ENCODE assay signal across 1 cellular context in the genomic region with DNA sequence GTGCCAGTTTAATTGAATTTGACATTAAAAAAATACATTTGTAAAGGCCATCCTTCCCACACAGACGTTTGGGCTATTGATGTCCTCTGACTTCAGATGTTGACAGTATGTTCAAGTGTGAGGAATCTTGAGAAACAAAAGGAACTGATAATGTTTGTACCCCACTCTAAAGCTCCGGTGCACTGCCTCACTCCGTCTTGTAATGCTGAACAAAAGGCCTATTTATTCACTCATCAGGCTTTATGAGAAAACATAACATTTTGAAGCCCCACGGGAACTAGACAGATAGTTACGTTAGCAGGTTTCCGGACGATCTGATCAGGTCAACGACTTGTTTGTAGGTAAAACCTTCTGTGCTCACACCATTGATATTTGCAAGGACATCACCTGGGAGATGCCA.
A peak's percentile ranks its signal among the peaks of the same experiment; 100 is the strongest.
TF ChIP-seq lines count a peak whose summit lies in the region.

No MANE protein-coding gene starts in this region.

TF ChIP-seq in GM12878, 131 proteins besides CTCF, POLR2A, EP300 and RAD21:
- TF ChIP-seq POLR2AphosphoS5 (IDR thresholded peaks at IDR 0.05; ENCODE audit: low read length) (peak; percentile 17; the same call in 1 of the 2 replicates), ASH2L (IDR thresholded peaks at IDR 0.05; ENCODE audit: borderline replicate concordance, low read depth) (no peak)
TF ChIP-seq in GM12878: peak in this region for 1.
